1 cellular context compared by ENCODE assay signal in the genomic region with DNA sequence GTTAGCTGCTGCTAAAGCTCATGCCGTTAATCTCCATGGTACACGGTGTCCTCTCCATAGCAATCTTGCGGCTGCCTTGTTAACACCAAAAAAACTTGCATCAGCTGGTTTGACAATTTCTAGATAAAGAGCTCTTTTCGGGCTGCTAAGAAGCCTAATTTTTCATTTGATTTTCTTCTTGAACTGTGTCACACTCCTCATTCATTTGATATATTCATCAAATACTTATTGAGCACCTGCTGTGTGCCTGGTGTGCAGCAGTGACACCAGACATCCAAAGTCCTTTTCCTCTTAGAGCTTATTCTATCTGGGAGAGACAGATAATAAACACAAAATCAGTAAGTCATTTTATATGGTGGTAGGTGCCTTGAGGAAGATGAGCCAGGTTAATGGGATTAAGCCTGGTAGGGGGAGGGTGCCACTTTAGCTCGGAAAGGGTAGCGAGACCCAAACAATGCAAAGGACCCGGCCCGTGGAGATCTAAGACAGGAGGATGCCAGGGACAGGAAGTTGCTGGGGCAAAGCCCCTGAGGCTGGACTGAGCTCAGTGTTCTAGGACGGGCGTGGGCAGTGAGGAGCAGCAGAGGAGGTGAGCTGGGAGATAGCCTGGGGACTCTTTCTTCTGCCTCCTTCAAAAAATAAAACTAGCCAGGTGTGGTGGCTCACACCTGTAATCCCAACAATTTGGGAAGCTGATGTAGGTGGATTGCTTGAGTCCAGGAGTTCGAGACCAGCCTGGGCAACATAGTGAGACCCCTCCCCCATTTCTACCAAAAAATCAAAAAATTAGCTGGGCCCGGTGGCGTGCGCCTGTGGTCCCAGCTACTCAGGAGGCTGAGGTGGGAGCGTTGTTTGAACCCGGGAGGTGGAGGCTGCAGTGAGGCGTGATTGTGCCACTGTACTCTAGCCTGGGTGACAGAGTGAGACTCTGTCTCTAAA.
TF ChIP-seq lines count a peak whose summit lies in the region.

No MANE protein-coding gene starts in this region.

TF ChIP-seq in HEK293, 187 proteins besides CTCF, POLR2A, EP300 and RAD21 (continued from another document):
- no peak for TF ChIP-seq ZNF214 (tag by site-specific recombination; IDR thresholded peaks at IDR 0.05; ENCODE audit: borderline replicate concordance)
- TF ChIP-seq, protein P1, sequence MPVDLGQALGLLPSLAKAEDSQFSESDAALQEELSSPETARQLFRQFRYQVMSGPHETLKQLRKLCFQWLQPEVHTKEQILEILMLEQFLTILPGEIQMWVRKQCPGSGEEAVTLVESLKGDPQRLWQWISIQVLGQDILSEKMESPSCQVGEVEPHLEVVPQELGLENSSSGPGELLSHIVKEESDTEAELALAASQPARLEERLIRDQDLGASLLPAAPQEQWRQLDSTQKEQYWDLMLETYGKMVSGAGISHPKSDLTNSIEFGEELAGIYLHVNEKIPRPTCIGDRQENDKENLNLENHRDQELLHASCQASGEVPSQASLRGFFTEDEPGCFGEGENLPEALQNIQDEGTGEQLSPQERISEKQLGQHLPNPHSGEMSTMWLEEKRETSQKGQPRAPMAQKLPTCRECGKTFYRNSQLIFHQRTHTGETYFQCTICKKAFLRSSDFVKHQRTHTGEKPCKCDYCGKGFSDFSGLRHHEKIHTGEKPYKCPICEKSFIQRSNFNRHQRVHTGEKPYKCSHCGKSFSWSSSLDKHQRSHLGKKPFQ (tag by site-specific recombination; IDR thresholded peaks at IDR 0.05) = no peak
- TF ChIP-seq SCRT1 (tag by site-specific recombination; IDR thresholded peaks at IDR 0.05; ENCODE audit: borderline replicate concordance) = no peak
- TF ChIP-seq ZNF629 (tag by site-specific recombination; IDR thresholded peaks at IDR 0.05) = no peak
- TF ChIP-seq ZNF510 (tag by site-specific recombination; IDR thresholded peaks at IDR 0.05; ENCODE audit: insufficient replicate concordance) = no peak
- TF ChIP-seq ZNF175 (tag by site-specific recombination; IDR thresholded peaks at IDR 0.05) = no peak
- TF ChIP-seq, protein P2, sequence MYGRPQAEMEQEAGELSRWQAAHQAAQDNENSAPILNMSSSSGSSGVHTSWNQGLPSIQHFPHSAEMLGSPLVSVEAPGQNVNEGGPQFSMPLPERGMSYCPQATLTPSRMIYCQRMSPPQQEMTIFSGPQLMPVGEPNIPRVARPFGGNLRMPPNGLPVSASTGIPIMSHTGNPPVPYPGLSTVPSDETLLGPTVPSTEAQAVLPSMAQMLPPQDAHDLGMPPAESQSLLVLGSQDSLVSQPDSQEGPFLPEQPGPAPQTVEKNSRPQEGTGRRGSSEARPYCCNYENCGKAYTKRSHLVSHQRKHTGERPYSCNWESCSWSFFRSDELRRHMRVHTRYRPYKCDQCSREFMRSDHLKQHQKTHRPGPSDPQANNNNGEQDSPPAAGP (tag by site-specific recombination; IDR thresholded peaks at IDR 0.05) = no peak; the same call in 1 of the 2 replicates
- TF ChIP-seq ZNF623 (tag by site-specific recombination; IDR thresholded peaks at IDR 0.05) = peak; percentile 58
- TF ChIP-seq ZFP69B (tag by site-specific recombination; IDR thresholded peaks at IDR 0.05) = no peak
- TF ChIP-seq, protein P3, sequence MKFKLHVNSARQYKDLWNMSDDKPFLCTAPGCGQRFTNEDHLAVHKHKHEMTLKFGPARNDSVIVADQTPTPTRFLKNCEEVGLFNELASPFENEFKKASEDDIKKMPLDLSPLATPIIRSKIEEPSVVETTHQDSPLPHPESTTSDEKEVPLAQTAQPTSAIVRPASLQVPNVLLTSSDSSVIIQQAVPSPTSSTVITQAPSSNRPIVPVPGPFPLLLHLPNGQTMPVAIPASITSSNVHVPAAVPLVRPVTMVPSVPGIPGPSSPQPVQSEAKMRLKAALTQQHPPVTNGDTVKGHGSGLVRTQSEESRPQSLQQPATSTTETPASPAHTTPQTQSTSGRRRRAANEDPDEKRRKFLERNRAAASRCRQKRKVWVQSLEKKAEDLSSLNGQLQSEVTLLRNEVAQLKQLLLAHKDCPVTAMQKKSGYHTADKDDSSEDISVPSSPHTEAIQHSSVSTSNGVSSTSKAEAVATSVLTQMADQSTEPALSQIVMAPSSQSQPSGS (tag by site-specific recombination; IDR thresholded peaks at IDR 0.05; ENCODE audit: low read depth) = no peak
- no peak for TF ChIP-seq ZNF747 (tag by site-specific recombination; IDR thresholded peaks at IDR 0.05)
- TF ChIP-seq ZNF132 (tag by site-specific recombination; IDR thresholded peaks at IDR 0.05; ENCODE audit: borderline replicate concordance) = no peak
- TF ChIP-seq ZBTB21 (tag by site-specific recombination; IDR thresholded peaks at IDR 0.05) = no peak
- no peak for TF ChIP-seq ZNF626 (tag by site-specific recombination; IDR thresholded peaks at IDR 0.05)
- TF ChIP-seq ZNF530 (tag by site-specific recombination; IDR thresholded peaks at IDR 0.05; ENCODE audit: low read depth) = no peak
- 0 out of 2 replicates have a peak, but pooled peaks have one; percentile 26 for TF ChIP-seq OVOL3 (tag by site-specific recombination; IDR thresholded peaks at IDR 0.05)
- TF ChIP-seq ZNF2 (tag by site-specific recombination; IDR thresholded peaks at IDR 0.05) = peak; percentile 32; the same call in 1 of the 2 replicates
- no peak for TF ChIP-seq KLF16 (tag by site-specific recombination; IDR thresholded peaks at IDR 0.05)
- no peak for TF ChIP-seq GLI4 (tag by site-specific recombination; IDR thresholded peaks at IDR 0.05)
- no peak for TF ChIP-seq ZNF768 (tag by site-specific recombination; IDR thresholded peaks at IDR 0.05)
- no peak for TF ChIP-seq ZNF707 (tag by site-specific recombination; IDR thresholded peaks at IDR 0.05)
- no peak for TF ChIP-seq ZNF561 (tag by site-specific recombination; IDR thresholded peaks at IDR 0.05; ENCODE audit: borderline replicate concordance)
- TF ChIP-seq SALL2 (tag by site-specific recombination; IDR thresholded peaks at IDR 0.05; ENCODE audit: borderline replicate concordance) = no peak
- TF ChIP-seq ZEB2 (tag by site-specific recombination; IDR thresholded peaks at IDR 0.05) = no peak
- TF ChIP-seq, protein P4, sequence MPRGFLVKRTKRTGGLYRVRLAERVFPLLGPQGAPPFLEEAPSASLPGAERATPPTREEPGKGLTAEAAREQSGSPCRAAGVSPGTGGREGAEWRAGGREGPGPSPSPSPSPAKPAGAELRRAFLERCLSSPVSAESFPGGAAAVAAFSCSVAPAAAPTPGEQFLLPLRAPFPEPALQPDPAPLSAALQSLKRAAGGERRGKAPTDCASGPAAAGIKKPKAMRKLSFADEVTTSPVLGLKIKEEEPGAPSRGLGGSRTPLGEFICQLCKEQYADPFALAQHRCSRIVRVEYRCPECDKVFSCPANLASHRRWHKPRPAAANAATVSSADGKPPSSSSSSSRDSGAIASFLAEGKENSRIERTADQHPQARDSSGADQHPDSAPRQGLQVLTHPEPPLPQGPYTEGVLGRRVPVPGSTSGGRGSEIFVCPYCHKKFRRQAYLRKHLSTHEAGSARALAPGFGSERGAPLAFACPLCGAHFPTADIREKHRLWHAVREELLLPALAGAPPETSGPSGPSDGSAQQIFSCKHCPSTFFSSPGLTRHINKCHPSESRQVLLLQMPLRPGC (tag by site-specific recombination; IDR thresholded peaks at IDR 0.05) = no peak
- TF ChIP-seq ZNF155 (tag by site-specific recombination; IDR thresholded peaks at IDR 0.05) = no peak
- TF ChIP-seq ZNF341 (tag by site-specific recombination; IDR thresholded peaks at IDR 0.05; ENCODE audit: low read depth) = no peak
- TF ChIP-seq, protein P5, sequence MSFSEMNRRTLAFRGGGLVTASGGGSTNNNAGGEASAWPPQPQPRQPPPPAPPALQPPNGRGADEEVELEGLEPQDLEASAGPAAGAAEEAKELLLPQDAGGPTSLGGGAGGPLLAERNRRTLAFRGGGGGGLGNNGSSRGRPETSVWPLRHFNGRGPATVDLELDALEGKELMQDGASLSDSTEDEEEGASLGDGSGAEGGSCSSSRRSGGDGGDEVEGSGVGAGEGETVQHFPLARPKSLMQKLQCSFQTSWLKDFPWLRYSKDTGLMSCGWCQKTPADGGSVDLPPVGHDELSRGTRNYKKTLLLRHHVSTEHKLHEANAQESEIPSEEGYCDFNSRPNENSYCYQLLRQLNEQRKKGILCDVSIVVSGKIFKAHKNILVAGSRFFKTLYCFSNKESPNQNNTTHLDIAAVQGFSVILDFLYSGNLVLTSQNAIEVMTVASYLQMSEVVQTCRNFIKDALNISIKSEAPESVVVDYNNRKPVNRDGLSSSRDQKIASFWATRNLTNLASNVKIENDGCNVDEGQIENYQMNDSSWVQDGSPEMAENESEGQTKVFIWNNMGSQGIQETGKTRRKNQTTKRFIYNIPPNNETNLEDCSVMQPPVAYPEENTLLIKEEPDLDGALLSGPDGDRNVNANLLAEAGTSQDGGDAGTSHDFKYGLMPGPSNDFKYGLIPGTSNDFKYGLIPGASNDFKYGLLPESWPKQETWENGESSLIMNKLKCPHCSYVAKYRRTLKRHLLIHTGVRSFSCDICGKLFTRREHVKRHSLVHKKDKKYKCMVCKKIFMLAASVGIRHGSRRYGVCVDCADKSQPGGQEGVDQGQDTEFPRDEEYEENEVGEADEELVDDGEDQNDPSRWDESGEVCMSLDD (tag by site-specific recombination; IDR thresholded peaks at IDR 0.05) = no peak
- no peak for TF ChIP-seq BCL11B (tag by site-specific recombination; IDR thresholded peaks at IDR 0.05; ENCODE audit: low read depth)
- TF ChIP-seq, protein P6, sequence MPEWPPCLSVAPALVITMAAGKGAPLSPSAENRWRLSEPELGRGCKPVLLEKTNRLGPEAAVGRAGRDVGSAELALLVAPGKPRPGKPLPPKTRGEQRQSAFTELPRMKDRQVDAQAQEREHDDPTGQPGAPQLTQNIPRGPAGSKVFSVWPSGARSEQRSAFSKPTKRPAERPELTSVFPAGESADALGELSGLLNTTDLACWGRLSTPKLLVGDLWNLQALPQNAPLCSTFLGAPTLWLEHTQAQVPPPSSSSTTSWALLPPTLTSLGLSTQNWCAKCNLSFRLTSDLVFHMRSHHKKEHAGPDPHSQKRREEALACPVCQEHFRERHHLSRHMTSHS (tag by site-specific recombination; IDR thresholded peaks at IDR 0.05) = no peak
- TF ChIP-seq ZNF37A (tag by site-specific recombination; IDR thresholded peaks at IDR 0.05) = no peak
- TF ChIP-seq ZNF837 (tag by site-specific recombination; IDR thresholded peaks at IDR 0.05) = no peak
- TF ChIP-seq, protein P7, sequence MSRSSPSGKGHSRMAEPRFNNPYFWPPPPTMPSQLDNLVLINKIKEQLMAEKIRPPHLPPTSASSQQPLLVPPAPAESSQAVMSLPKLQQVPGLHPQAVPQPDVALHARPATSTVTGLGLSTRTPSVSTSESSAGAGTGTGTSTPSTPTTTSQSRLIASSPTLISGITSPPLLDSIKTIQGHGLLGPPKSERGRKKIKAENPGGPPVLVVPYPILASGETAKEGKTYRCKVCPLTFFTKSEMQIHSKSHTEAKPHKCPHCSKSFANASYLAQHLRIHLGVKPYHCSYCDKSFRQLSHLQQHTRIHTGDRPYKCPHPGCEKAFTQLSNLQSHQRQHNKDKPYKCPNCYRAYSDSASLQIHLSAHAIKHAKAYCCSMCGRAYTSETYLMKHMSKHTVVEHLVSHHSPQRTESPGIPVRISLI (tag by site-specific recombination; IDR thresholded peaks at IDR 0.05) = no peak
- TF ChIP-seq ZNF610 (tag by site-specific recombination; IDR thresholded peaks at IDR 0.05; ENCODE audit: borderline replicate concordance) = no peak
- TF ChIP-seq ZNF473 (tag by site-specific recombination; IDR thresholded peaks at IDR 0.05) = no peak
- TF ChIP-seq ZBTB1 (tag by site-specific recombination; IDR thresholded peaks at IDR 0.05) = no peak
- no peak for TF ChIP-seq OSR2 (tag by site-specific recombination; IDR thresholded peaks at IDR 0.05)
- 0 out of 2 replicates have a peak, but pooled peaks have one; percentile 4 for TF ChIP-seq ZNF664 (tag by site-specific recombination; IDR thresholded peaks at IDR 0.05)
- TF ChIP-seq WT1 (tag by site-specific recombination; IDR thresholded peaks at IDR 0.05) = no peak
- TF ChIP-seq ZBTB48 (tag by site-specific recombination; IDR thresholded peaks at IDR 0.05) = no peak
